ENCODE assay signal across 18 cellular contexts in genomic region chr5:122313941-122314340, GRCh38. TPM values are rescaled to one million over a fixed set of nuclear protein-coding genes. Genes with fewer than 3 reads are reported as not detected.
"Had no signal": no experiment of that assay in that cellular context is flagged by ENCODE, and none has a peak within 500 bp of the region (broad histone marks: within the 10 kb centered on the region; RNA-seq: fewer than 3 reads in every experiment).

No MANE protein-coding gene starts in this region.

- H3K36me3 Mint-ChIP-seq: T-cell had no signal

- DNase-seq: activated CD4-positive, alpha-beta T cell treated with anti-CD3 and anti-CD28 coated beads, Interleukin-2, amount 10 ng/mL, durations not matched to agents 7 days and 5 days; activated naive CD4-positive, alpha-beta T cell treated with anti-CD3 and anti-CD28 coated beads, Interleukin-2, amount 10 ng/mL, durations not matched to agents 7 days and 5 days; colonic mucosa; effector CD4-positive, alpha-beta T cell; hippocampal formation; kidney glomerular epithelial cell; midbrain; occipital lobe; stimulated activated CD4-positive, alpha-beta T cell treated with anti-CD3 and anti-CD28 coated beads, Interleukin-2, amount 100 ng/mL, for 48 hours; stimulated activated naive CD8-positive, alpha-beta T cell treated with anti-CD3 and anti-CD28 coated beads, Interleukin-15, amount 100 ng/mL, for 72 hours; T-cell; T1000 had no signal

- FAIRE-seq: urothelium cell line had no signal

- H3K9me3 ChIP-seq: colonic mucosa, gastroesophageal sphincter, thoracic aorta had no signal

- H3K4me1 ChIP-seq: colonic mucosa had no signal

- H3K4me3 Mint-ChIP-seq: activated CD4-positive, alpha-beta T cell treated with anti-CD3 and anti-CD28 coated beads, Interleukin-2, amount 10 ng/mL, durations not matched to agents 7 days and 5 days; activated naive CD4-positive, alpha-beta T cell treated with anti-CD3 and anti-CD28 coated beads, Interleukin-2, amount 10 ng/mL, durations not matched to agents 7 days and 5 days; stimulated activated naive CD8-positive, alpha-beta T cell treated with anti-CD3 and anti-CD28 coated beads, Interleukin-15, amount 100 ng/mL, for 72 hours; T-cell had no signal

- H3K27ac Mint-ChIP-seq: activated CD4-positive, alpha-beta T cell treated with anti-CD3 and anti-CD28 coated beads, Interleukin-2, amount 10 ng/mL, durations not matched to agents 7 days and 5 days; activated naive CD4-positive, alpha-beta T cell treated with anti-CD3 and anti-CD28 coated beads, Interleukin-2, amount 10 ng/mL, durations not matched to agents 7 days and 5 days; activated T-helper 2 cell treated with anti-CD3 and anti-CD28 coated beads, Interferon-gamma antibody, Interleukin-2, Interleukin-4, amounts not matched to agents 10 μg/mL and 5 μg/mL and 100 μg/mL, durations not matched to agents 14 hours and 24 hours and 36 hours; stimulated activated naive CD8-positive, alpha-beta T cell treated with anti-CD3 and anti-CD28 coated beads, Interleukin-15, amount 100 ng/mL, for 72 hours; T-cell had no signal

- H3K27ac ChIP-seq: colonic mucosa, gastroesophageal sphincter, VCaP had no signal

- H3K27me3 ChIP-seq: colonic mucosa had no signal

- H3K9me3 Mint-ChIP-seq: activated CD4-positive, alpha-beta T cell treated with anti-CD3 and anti-CD28 coated beads, Interleukin-2, amount 10 ng/mL, durations not matched to agents 7 days and 5 days; activated naive CD4-positive, alpha-beta T cell treated with anti-CD3 and anti-CD28 coated beads, Interleukin-2, amount 10 ng/mL, durations not matched to agents 7 days and 5 days; activated T-helper 2 cell treated with anti-CD3 and anti-CD28 coated beads, Interferon-gamma antibody, Interleukin-2, Interleukin-4, amounts not matched to agents 10 μg/mL and 5 μg/mL and 100 μg/mL, durations not matched to agents 14 hours and 24 hours and 36 hours; stimulated activated naive CD8-positive, alpha-beta T cell treated with anti-CD3 and anti-CD28 coated beads, Interleukin-15, amount 100 ng/mL, for 72 hours; T-cell had no signal

- ATAC-seq: gastroesophageal sphincter; stimulated activated naive CD8-positive, alpha-beta T cell treated with anti-CD3 and anti-CD28 coated beads, Interleukin-15, amount 100 ng/mL, for 72 hours; T-cell had no signal

- H3K36me3 ChIP-seq: colonic mucosa, gastroesophageal sphincter, thoracic aorta had no signal

RNA-seq across cellular contexts. Expression of gene SNCAIP, which starts 1.9 kb away (rescaled TPM):
- total RNA-seq: activated CD4-positive, alpha-beta T cell treated with anti-CD3 and anti-CD28 coated beads, Interleukin-2, amount 10 ng/mL, durations not matched to agents 7 days and 5 days; activated CD8-positive, alpha-beta memory T cell treated with anti-CD3 and anti-CD28 coated beads for 36 hours; activated T-helper 2 cell treated with anti-CD3 and anti-CD28 coated beads, Interferon-gamma antibody, Interleukin-2, Interleukin-4, amounts not matched to agents 10 μg/mL and 5 μg/mL and 100 μg/mL, durations not matched to agents 14 hours and 24 hours and 36 hours; T-cell had no signal
